Comparison of ENCODE assay signal across 39 cellular contexts in the genomic region with DNA sequence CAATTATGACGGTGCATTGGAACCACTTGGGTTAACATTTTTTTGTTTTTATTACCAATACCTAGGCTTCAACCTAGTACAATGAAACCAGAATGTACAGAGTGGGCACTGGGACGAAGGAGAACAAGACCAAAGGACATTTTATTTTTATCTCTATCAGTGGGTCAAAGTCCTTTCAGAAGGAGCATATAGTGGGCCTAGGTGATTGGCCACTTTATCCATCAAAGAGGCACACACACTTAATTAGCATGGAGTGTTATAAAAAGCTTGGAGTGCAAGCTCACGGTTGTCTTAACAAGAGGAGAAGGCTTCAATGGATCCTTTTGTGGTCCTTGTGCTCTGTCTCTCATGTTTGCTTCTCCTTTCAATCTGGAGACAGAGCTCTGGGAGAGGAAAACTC. TPM values are rescaled to one million over a fixed set of nuclear protein-coding genes. Genes with fewer than 3 reads are reported as not detected.
"Had no signal": no experiment of that assay in that cellular context is flagged by ENCODE, and none has a peak within 500 bp of the region (broad histone marks: within the 10 kb centered on the region; RNA-seq: fewer than 3 reads in every experiment).

A gene (plus strand): TSS at position 289 of the 400 bp plus-strand sequence. CDS start 25 bp downstream, at position 314.

- FAIRE-seq: RCC 7860 had no signal

- H3K27me3 ChIP-seq: brain microvascular endothelial cell had no signal

- ATAC-seq: activated T-cell treated with anti-CD3 and anti-CD28 coated beads, Interleukin-2, amount 50 U/mL, for 4 hours; PC-3; Right ventricle myocardium inferior; SK-N-SH treated with all-trans-retinoic acid at 6 μM for 48 hours had no signal

- DNase-seq: activated B cell treated with CpG ODN at 0.5 μM for 24 hours; activated CD4-positive, alpha-beta memory T cell treated with anti-CD3 and anti-CD28 coated beads for 36 hours; activated CD4-positive, alpha-beta T cell treated with anti-CD3 and anti-CD28 coated beads for 4 hours; activated CD4-positive, alpha-beta T cell treated with anti-CD3 and anti-CD28 coated beads, Interleukin-2, amount 50 U/mL, for 1 hour; activated CD4-positive, CD25-positive, alpha-beta regulatory T cell treated with anti-CD3 and anti-CD28 coated beads, Interleukin-2, amount 50 U/mL, for 72 hours; activated CD8-positive, alpha-beta memory T cell treated with anti-CD3 and anti-CD28 coated beads, Interleukin-2, amount 50 U/mL, for 4 hours; activated effector memory CD4-positive, alpha-beta T cell treated with Interleukin-2 at 50 U/mL for 16 hours; activated naive CD4-positive, alpha-beta T cell; activated naive CD4-positive, alpha-beta T cell treated with anti-CD3 and anti-CD28 coated beads, Interleukin-2, amount 50 U/mL, for 16 hours; activated naive CD8-positive, alpha-beta T cell treated with anti-CD3 and anti-CD28 coated beads for 36 hours; activated T-cell treated with anti-CD3 and anti-CD28 coated beads for 4 hours; activated T-cell treated with anti-CD3 and anti-CD28 coated beads, Interleukin-2, amount 50 U/mL, for 4 hours; amniotic stem cell; aorta; brain microvascular endothelial cell; central memory CD4-positive, alpha-beta T cell; Karpas-422; KBM-7; NCI-H1105; NCI-H1417 treated with DMSO at 0.1 percent for 48 hours; NCI-H1694; NCI-H1930; NCI-H2081 treated with DMSO at 0.1 percent for 48 hours; NCI-H226; NCI-H446 treated with DMSO at 0.1 percent for 48 hours; NCI-H524; NK-92 treated with Interleukin-12 subunit alpha and Interleukin-12 subunit beta, amount 100 ng/mL, for 24 hours; PC-3; SIG-M5; T-helper 1 cell; T-helper 2 cell; T-helper 9 cell had no signal

- H3K27ac ChIP-seq: brain microvascular endothelial cell, RWPE1, VCaP had no signal

- H3K36me3 ChIP-seq: brain microvascular endothelial cell had no signal

RNA-seq across cellular contexts. Expression of the gene that starts here (rescaled TPM):
- total RNA-seq: activated B cell treated with CpG ODN at 0.5 μM for 24 hours; activated naive CD8-positive, alpha-beta T cell treated with anti-CD3 and anti-CD28 coated beads for 36 hours; aorta; MCF 10A; PC-3; Right ventricle myocardium inferior; SK-MEL-5 had no signal
